14 cellular contexts compared by ENCODE assay signal in the genomic region with DNA sequence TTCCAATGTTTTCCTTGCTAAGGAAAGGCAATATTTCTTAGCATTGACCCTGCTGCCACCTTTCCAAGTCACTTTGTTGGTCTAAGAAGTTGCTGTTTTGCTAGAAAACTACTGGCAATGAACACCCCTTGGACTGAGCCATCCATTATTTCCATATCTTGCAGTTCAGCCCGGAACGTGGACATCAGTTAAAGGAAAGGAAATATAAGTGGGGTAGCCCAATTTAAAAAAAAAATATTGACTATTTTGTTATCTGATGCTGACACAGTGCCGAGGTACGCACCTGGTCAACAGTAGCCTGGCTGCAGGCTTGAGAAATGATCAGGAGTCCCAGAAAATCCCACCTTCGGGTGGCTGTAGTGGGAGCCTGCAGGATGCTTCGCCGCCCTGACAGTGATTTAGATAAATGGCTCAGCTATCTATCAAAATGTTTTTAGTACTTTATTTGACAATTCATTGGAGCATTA. TPM values are rescaled to one million over a fixed set of nuclear protein-coding genes. Genes with fewer than 3 reads are reported as not detected.
DNase-seq lines count a peak whose midpoint lies in the region; ATAC-seq, FAIRE-seq and TF ChIP-seq lines count a peak whose summit lies in the region.
"Had no signal": no experiment of that assay in that cellular context is flagged by ENCODE, and none has a peak within 500 bp of the region (broad histone marks: within the 10 kb centered on the region; RNA-seq: fewer than 3 reads in every experiment).

No MANE protein-coding gene starts in this region.

- H3K4me1 ChIP-seq in mesodermal cell (ENCODE audit: control insufficient read depth, insufficient read depth, low read length, poor library complexity, severe bottlenecking), result peaks cover 56% of the 10 kb centered on the region
- H3K4me1 ChIP-seq in stomach smooth muscle (ENCODE audit: control insufficient read depth, insufficient read depth, low read length), result peaks cover 9% of the 10 kb centered on the region
- H3K4me1 ChIP-seq in MM.1S (ENCODE audit: low read length), result no peaks in the 10 kb centered on the region
- 0 out of 2 replicates have a peak, but pooled peaks cover 3% of the 10 kb centered on the region for H3K4me1 ChIP-seq in PC-3 (ENCODE audit: insufficient read depth, low read length)

- H3K27me3 ChIP-seq in stomach smooth muscle (ENCODE audit: control insufficient read depth in 1 of 2, insufficient read depth in 2 of 2, low read length in 2 of 2) (peaks cover 0 to 2% of the 10 kb centered on the region in 2 donors), MM.1S (replicated peaks; ENCODE audit: insufficient read depth, low read length) (no peaks in the 10 kb centered on the region), PC-3 (ENCODE audit: low read length) (peaks cover 88% of the 10 kb centered on the region)

- intact Hi-C loops in PC-3 (cut with micrococcal nuclease), result no loop called here

- no TSS peak for BruUV-seq in PC-3 (replicated peaks; lab: Mats Ljungman, UMichigan)

- peak overlapping the region; percentile 65 for H3K27ac Mint-ChIP-seq in chondrocyte (ENCODE audit: unreplicated experiment)

- no peaks in the 10 kb centered on the region for H3K9me3 ChIP-seq in mesodermal cell (ENCODE audit: control insufficient read depth, low read length)
- H3K9me3 ChIP-seq in stomach smooth muscle (ENCODE audit: control insufficient read depth in 2 of 2, low read length in 2 of 2), result no peaks in the 10 kb centered on the region
- no peaks in the 10 kb centered on the region for H3K9me3 ChIP-seq in MM.1S (replicated peaks; ENCODE audit: insufficient read depth, low read length)
- no peaks in the 10 kb centered on the region for H3K9me3 ChIP-seq in PC-3 (ENCODE audit: low read length)

- 29 to 69% methylated on average over 1 to 2 of the region's 7 CpGs for WGBS in mesodermal cell (ENCODE audit: insufficient coverage in 2 of 2), 2 experiments

- no peaks in the 10 kb centered on the region for H3K9me3 Mint-ChIP-seq in chondrocyte (ENCODE audit: low read depth)

- H3K36me3 ChIP-seq in mesodermal cell (ENCODE audit: control insufficient read depth, insufficient read depth, low read length) (no peaks in the 10 kb centered on the region), stomach smooth muscle (ENCODE audit: control insufficient read depth in 2 of 2, insufficient read depth in 2 of 2, low read length in 2 of 2) (no peaks in the 10 kb centered on the region), MM.1S (replicated peaks; ENCODE audit: insufficient read depth, low read length) (no peaks in the 10 kb centered on the region), PC-3 (ENCODE audit: low read depth, low read length) (no peaks in the 10 kb centered on the region)

- H3K4me3 ChIP-seq in HFF-Myc (replicated peaks; ENCODE audit: low read depth, low read length) (peak overlapping the region; percentile 47), mesodermal cell (ENCODE audit: extremely low read depth, insufficient read depth, low read length, poor library complexity, severe bottlenecking) (peak overlapping the region; percentile 47), stomach smooth muscle (ENCODE audit: low read length in 2 of 2) (peak overlapping the region; percentile 79 to 92), MM.1S (ENCODE audit: low read length) (no peak overlapping the region), PC-3 (ENCODE audit: low read length) (no peak overlapping the region)

- no peak overlapping the region for H3K27ac ChIP-seq in mesodermal cell (ENCODE audit: low read depth, low read length, severe bottlenecking)
- no peak overlapping the region for H3K27ac ChIP-seq in stomach smooth muscle (ENCODE audit: low read length)
- H3K27ac ChIP-seq in MM.1S (ENCODE audit: low read length), result no peak overlapping the region
- no peak overlapping the region for H3K27ac ChIP-seq in PC-3 (ENCODE audit: low read length)

- no peak for TF ChIP-seq CTCF in HFF-Myc (IDR thresholded peaks at IDR 0.05; ENCODE audit: low read depth, low read length, missing control alignments)
- TF ChIP-seq CTCF in chondrocyte (IDR thresholded peaks at IDR 0.05), result no peak
- no peak for TF ChIP-seq CTCF in MM.1S (IDR thresholded peaks at IDR 0.05; ENCODE audit: low read length)
- no peak for TF ChIP-seq CTCF in PC-3 (conservative IDR thresholded peaks at IDR 0.05; ENCODE audit: low read depth, low read length)

- H3F3A ChIP-seq in MM.1S (ENCODE audit: insufficient read depth, low read length), result no peaks in the 10 kb centered on the region
- H3F3A ChIP-seq in PC-3 (ENCODE audit: low read length, unreplicated experiment), result no peaks in the 10 kb centered on the region

- no peak for FAIRE-seq in HTR-8/SVneo (lab: Jason Lieb, UNC)
- FAIRE-seq: islet of Langerhans had no signal

- H3K4me3 Mint-ChIP-seq in chondrocyte (ENCODE audit: unreplicated experiment), result peak overlapping the region; percentile 90

- H4K20me1 ChIP-seq in MM.1S (ENCODE audit: insufficient read depth, low read length) (no peaks in the 10 kb centered on the region), PC-3 (ENCODE audit: low read length) (no peaks in the 10 kb centered on the region)

- H3K27me3 Mint-ChIP-seq in chondrocyte (ENCODE audit: low read depth), result no peaks in the 10 kb centered on the region

- CTCF ChIA-PET in PC-3 (lab: Charles Lee), result no interaction called here

- H3K36me3 Mint-ChIP-seq in chondrocyte (ENCODE audit: low read depth), result no peaks in the 10 kb centered on the region

- H3K9me2 ChIP-seq in MM.1S (replicated peaks; ENCODE audit: insufficient read depth, low read length) (no peaks in the 10 kb centered on the region), PC-3 (replicated peaks; ENCODE audit: low read length) (no peaks in the 10 kb centered on the region)

- H3K9ac ChIP-seq in stomach smooth muscle (ENCODE audit: low read length in 2 of 2) (no peak overlapping the region), MM.1S (ENCODE audit: low read length) (no peak overlapping the region), PC-3 (ENCODE audit: low read length) (no peak overlapping the region)

- H3K4me1 Mint-ChIP-seq in chondrocyte (ENCODE audit: low read depth), result peaks cover 94% of the 10 kb centered on the region

- no peak for DNase-seq in HFF-Myc (ENCODE audit: extremely low read depth, low read depth)
- no peak for DNase-seq in chondrocyte (ENCODE audit: low spot score)
- no peak for DNase-seq in MM.1S
- DNase-seq in PC-3, result no peak
- no peak for DNase-seq in HTR-8/SVneo (ENCODE audit: insufficient read length, low spot score)
- DNase-seq in NCI-H128 (lab: John Stamatoyannopoulos, UW; ENCODE audit: unreplicated experiment), result no peak
- DNase-seq: activated effector memory CD4-positive, alpha-beta T cell treated with anti-CD3 and anti-CD28 coated beads, Interleukin-2, amount 50 U/mL, for 16 hours; effector CD8-positive, alpha-beta T cell; MV-4-11; NCI-H510A treated with DMSO at 0.1 percent for 48 hours; SIG-M5 had no signal

- H3K79me2 ChIP-seq in MM.1S (ENCODE audit: low read length) (no peaks in the 10 kb centered on the region), PC-3 (ENCODE audit: low read length) (no peaks in the 10 kb centered on the region)

- ATAC-seq in PC-3, result no peak

- POLR2A ChIA-PET in PC-3 (lab: Charles Lee; ENCODE audit: unreplicated experiment), result no interaction called here

- H2AFZ ChIP-seq in MM.1S (ENCODE audit: low read length), result no peak overlapping the region
- no peak overlapping the region for H2AFZ ChIP-seq in PC-3 (ENCODE audit: low read length)

- H3K4me2 ChIP-seq in MM.1S (ENCODE audit: low read depth, low read length), result no peak overlapping the region
- H3K4me2 ChIP-seq in PC-3 (ENCODE audit: low read length), result no peak overlapping the region

RNA-seq across cellular contexts. Expression of gene RARB, which starts 1.4 kb away (rescaled TPM):
- total RNA-seq in chondrocyte (5.9 to 10.7 TPM (median 7.6 TPM) in 3 replicates), PC-3 (2014; rRNA removed) (not detected in 2 replicates)
- 10.4 TPM for polyA plus RNA-seq in mesodermal cell (2013, experiment 1 of 2)
- polyA plus RNA-seq in mesodermal cell (2013, experiment 2 of 2), result 9.4 TPM

Comparison
In these comparisons a context has a peak if more than half of its experiments do, and no peak if none do; other contexts are left out.
1. H3K4me3 ChIP-seq: peak in HFF-Myc (single experiment), mesodermal cell (single experiment) and stomach smooth muscle (2 of 2); none in MM.1S (single experiment) and PC-3 (single experiment).